ENCODE assay signal across 1 cellular context in genomic region chr2:63642941-63643340, GRCh38.
TF ChIP-seq lines count a peak whose summit lies in the region.

No MANE protein-coding gene starts in this region.

TF ChIP-seq in IMR-90, 13 proteins besides CTCF, POLR2A, EP300 and RAD21:
- TF ChIP-seq FOS (IDR thresholded peaks at IDR 0.05; ENCODE audit: low read depth, low read length): no peak
- TF ChIP-seq RCOR1 (IDR thresholded peaks at IDR 0.05; ENCODE audit: insufficient replicate concordance, low read length): no peak
- no peak for TF ChIP-seq ELK1 (IDR thresholded peaks at IDR 0.05; ENCODE audit: borderline replicate concordance, low read depth, low read length)
- TF ChIP-seq USF2 (IDR thresholded peaks at IDR 0.05; ENCODE audit: low read depth, low read length): no peak
- TF ChIP-seq RFX5 (IDR thresholded peaks at IDR 0.05; ENCODE audit: low read depth, low read length): no peak
- no peak for TF ChIP-seq NFE2L2 (IDR thresholded peaks at IDR 0.05; ENCODE audit: low read depth, low read length)
- no peak for TF ChIP-seq MXI1 (IDR thresholded peaks at IDR 0.05; ENCODE audit: borderline replicate concordance, low read depth, low read length)
- TF ChIP-seq MAZ (IDR thresholded peaks at IDR 0.05; ENCODE audit: borderline replicate concordance, low read depth, low read length): no peak
- TF ChIP-seq CHD1 (IDR thresholded peaks at IDR 0.05; ENCODE audit: low read depth, low read length): no peak
- TF ChIP-seq CEBPB (IDR thresholded peaks at IDR 0.05; ENCODE audit: low read depth, low read length): no peak
- TF ChIP-seq SMC3 (IDR thresholded peaks at IDR 0.05; ENCODE audit: low read depth, low read length): no peak
- TF ChIP-seq BHLHE40 (IDR thresholded peaks at IDR 0.05; ENCODE audit: low read depth, low read length): no peak
- no peak for TF ChIP-seq MAFK (IDR thresholded peaks at IDR 0.05; ENCODE audit: low read depth, low read length)
